ENCODE assay signal across 19 cellular contexts in the genomic region with DNA sequence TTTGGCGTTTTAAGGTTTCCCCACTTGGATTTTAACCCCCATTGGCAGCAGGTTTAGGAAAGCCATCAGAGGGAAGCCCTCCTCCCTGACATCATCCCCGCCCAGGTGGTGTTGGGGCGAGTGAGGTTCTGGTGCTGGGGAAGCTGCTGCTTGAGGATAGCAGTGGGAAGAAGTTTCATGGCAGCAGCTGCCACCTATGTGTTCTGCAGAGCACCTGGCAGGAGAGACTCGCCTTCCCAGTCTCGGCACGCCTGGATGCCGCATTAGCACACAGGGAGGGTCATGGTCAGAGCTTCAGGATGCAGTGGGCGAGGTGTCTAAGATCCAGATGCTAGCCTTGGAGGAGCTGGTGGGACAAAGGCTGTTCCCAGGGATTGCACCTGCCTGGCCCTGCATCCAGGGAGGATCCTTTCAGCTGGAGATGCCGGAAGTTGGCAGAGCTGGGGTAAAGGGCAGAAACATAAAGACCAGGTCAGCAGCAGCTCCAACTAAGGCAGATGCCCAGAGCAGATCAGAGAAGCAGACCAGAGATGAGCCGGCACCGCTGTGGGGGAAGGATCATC.
"Had no signal": no experiment of that assay in that cellular context is flagged by ENCODE, and none has a peak within 500 bp of the region (broad histone marks: within the 10 kb centered on the region; RNA-seq: fewer than 3 reads in every experiment).

No MANE protein-coding gene starts in this region.

- DNase-seq: activated CD4-positive, alpha-beta T cell treated with anti-CD3 and anti-CD28 coated beads, Interleukin-2, amount 50 U/mL, for 4 hours; activated CD4-positive, CD25-positive, alpha-beta regulatory T cell treated with anti-CD3 and anti-CD28 coated beads, Interleukin-2, amount 50 U/mL, for 72 hours; activated gamma-delta T cell treated with Interleukin-2 at 50 U/mL for 16 hours; adrenal gland; erythroblast; foreskin melanocyte; glutamatergic neuron; hippocampal formation; islet precursor cell; stimulated activated CD4-positive, alpha-beta T cell treated with anti-CD3 and anti-CD28 coated beads, Interleukin-2, amount 100 ng/mL, for 24 hours; stimulated activated naive CD8-positive, alpha-beta T cell treated with anti-CD3 and anti-CD28 coated beads, Interleukin-15, Interleukin-2, amounts not matched to agents 100 U/mL and 50 U/mL, for 24 hours had no signal

- H3K36me3 ChIP-seq: adrenal gland, cardiac muscle cell, prostate gland, right atrium auricular region had no signal

- H3K27me3 ChIP-seq: adrenal gland, cardiac muscle cell, right atrium auricular region had no signal

- H3K4me1 ChIP-seq: prostate gland had no signal

- ATAC-seq: activated naive CD4-positive, alpha-beta T cell treated with anti-CD3 and anti-CD28 coated beads, Interleukin-2, amount 50 U/mL, for 72 hours; left lobe of liver; stimulated activated naive CD8-positive, alpha-beta T cell treated with anti-CD3 and anti-CD28 coated beads, Interleukin-15, Interleukin-2, amounts not matched to agents 100 U/mL and 50 U/mL, for 24 hours had no signal

- H3K9me3 ChIP-seq: adrenal gland, prostate gland, right atrium auricular region had no signal

- H3K4me3 ChIP-seq: adrenal gland, cardiac muscle cell, prostate gland, right atrium auricular region had no signal

- FAIRE-seq: colon, endometrium had no signal

- H3K27ac ChIP-seq: adrenal gland, cardiac muscle cell, prostate gland, right atrium auricular region, VCaP had no signal
